In the genomic region with DNA sequence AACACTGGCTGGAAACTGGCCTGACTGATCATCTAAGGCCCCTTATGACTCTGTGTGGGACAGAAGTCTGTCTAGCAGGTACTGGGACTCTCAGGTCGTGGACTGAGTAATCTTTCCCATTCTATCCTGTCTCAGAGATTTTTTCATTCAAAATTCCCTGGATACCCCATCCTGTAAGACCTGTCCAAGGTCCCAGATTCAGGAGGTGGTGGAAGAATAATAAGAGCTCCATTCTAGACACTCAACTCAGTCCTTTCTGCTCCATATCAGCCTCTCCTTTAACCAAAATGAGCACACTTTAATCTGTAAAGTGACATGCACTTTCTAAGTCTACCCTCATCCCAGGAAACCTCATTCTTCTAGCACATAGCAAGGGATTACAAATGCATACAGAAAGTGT, we compare ENCODE assay signal across 25 cellular contexts.
A peak's percentile ranks its signal among the peaks of the same experiment; 100 is the strongest.
DNase-seq lines count a peak whose midpoint lies in the region; ATAC-seq, FAIRE-seq and TF ChIP-seq lines count a peak whose summit lies in the region.
"Had no signal": no experiment of that assay in that cellular context is flagged by ENCODE, and none has a peak within 500 bp of the region (broad histone marks: within the 10 kb centered on the region; RNA-seq: fewer than 3 reads in every experiment).

No MANE protein-coding gene starts in this region.

- H3K79me2 ChIP-seq in PC-9 (ENCODE audit: low read depth): peaks cover 16% of the 10 kb centered on the region; the same call in 1 of the 2 replicates

- no peak overlapping the region for H2AFZ ChIP-seq in PC-9
- no peak overlapping the region for H2AFZ ChIP-seq in mesenchymal stem cell (ENCODE audit: low read depth, low read length)

- no peak overlapping the region for H2BK120ac ChIP-seq in mesenchymal stem cell (ENCODE audit: low read depth, low read length)

- peaks cover 6% of the 10 kb centered on the region for H3K4me1 Mint-ChIP-seq in activated T-cell treated with anti-CD3 and anti-CD28 coated beads, Interleukin-2, amount 50 U/mL, for 72 hours (ENCODE audit: low read depth)
- H3K4me1 Mint-ChIP-seq in activated T-cell treated with anti-CD3 and anti-CD28 coated beads, Interleukin-2, amount 50 U/mL, for 4 hours (ENCODE audit: low read depth): peaks cover 30% of the 10 kb centered on the region
- H3K4me1 Mint-ChIP-seq in central memory CD8-positive, alpha-beta T cell: peaks cover 55% of the 10 kb centered on the region

- H3K27ac ChIP-seq in A549 (no peak overlapping the region), PC-9 (peak overlapping the region; percentile 38), mesenchymal stem cell (ENCODE audit: low read length, poor library complexity, severe bottlenecking) (no peak overlapping the region), sigmoid colon (no peak overlapping the region)
- H3K27ac ChIP-seq: 22Rv1; BLaER1 treated with 17β-estradiol and CSF1 and Interleukin-3, amounts not matched to agents 10 nM and 100 nM had no signal

- no peak for FAIRE-seq in A549 (lab: Jason Lieb, UNC)
- FAIRE-seq: A204.1, GM12891, GM18507, H54 had no signal

- peaks cover 8 to 9% of the 10 kb centered on the region in 2 donors for H3K36me3 Mint-ChIP-seq in activated T-cell treated with anti-CD3 and anti-CD28 coated beads, Interleukin-2, amount 50 U/mL, for 72 hours (ENCODE audit: insufficient read depth in 2 of 2)
- peaks cover 5% of the 10 kb centered on the region for H3K36me3 Mint-ChIP-seq in activated T-cell treated with anti-CD3 and anti-CD28 coated beads, Interleukin-2, amount 50 U/mL, for 4 hours (ENCODE audit: insufficient read depth)
- H3K36me3 Mint-ChIP-seq in central memory CD8-positive, alpha-beta T cell (ENCODE audit: insufficient read depth): peaks cover 10% of the 10 kb centered on the region

- no peak for TF ChIP-seq RAD21 in A549 (conservative IDR thresholded peaks at IDR 0.05 in 1 of 2, IDR thresholded peaks at IDR 0.05 in 1 of 2)

- H3K4ac ChIP-seq in mesenchymal stem cell (ENCODE audit: low read depth in 1 of 2, low read length in 2 of 2): no peak overlapping the region

- H2BK12ac ChIP-seq in mesenchymal stem cell (ENCODE audit: low read length in 2 of 2): no peak overlapping the region

- H2BK15ac ChIP-seq in mesenchymal stem cell (ENCODE audit: low read depth, poor library complexity, severe bottlenecking): no peak overlapping the region

- no TSS peak for BruUV-seq in PC-9 (replicated peaks; lab: Mats Ljungman, UMichigan)

- peaks cover 34% of the 10 kb centered on the region for H3F3A ChIP-seq in PC-9 (ENCODE audit: insufficient read depth, low read depth)

- H3K14ac ChIP-seq in mesenchymal stem cell (ENCODE audit: low read length in 2 of 2): no peak overlapping the region

- ATAC-seq in activated T-cell treated with anti-CD3 and anti-CD28 coated beads, Interleukin-2, amount 50 U/mL, for 72 hours (replicated peaks in 1 of 2): no peak
- no peak for ATAC-seq in activated T-cell treated with anti-CD3 and anti-CD28 coated beads, Interleukin-2, amount 50 U/mL, for 4 hours
- no peak for ATAC-seq in A549
- no peak for ATAC-seq in central memory CD8-positive, alpha-beta T cell (replicated peaks; ENCODE audit: extremely low read depth, poor library complexity, severe bottlenecking)

- no peak overlapping the region for H3K9ac ChIP-seq in mesenchymal stem cell (ENCODE audit: low read length)
- H3K9ac ChIP-seq: BLaER1 treated with 17β-estradiol and CSF1 and Interleukin-3, amounts not matched to agents 10 nM and 100 nM had no signal

- intact Hi-C loops in PC-9 (cut with micrococcal nuclease; ENCODE audit: unreplicated experiment) (no loop called here), sigmoid colon (cut with DNase I) (no loop called here)

- no peaks in the 10 kb centered on the region for H3K9me3 Mint-ChIP-seq in activated T-cell treated with anti-CD3 and anti-CD28 coated beads, Interleukin-2, amount 50 U/mL, for 72 hours
- H3K9me3 Mint-ChIP-seq in activated T-cell treated with anti-CD3 and anti-CD28 coated beads, Interleukin-2, amount 50 U/mL, for 4 hours: no peaks in the 10 kb centered on the region
- no peaks in the 10 kb centered on the region for H3K9me3 Mint-ChIP-seq in central memory CD8-positive, alpha-beta T cell
- H3K9me3 Mint-ChIP-seq: CD14-positive monocyte; CD4-positive, alpha-beta memory T cell had no signal

- CTCF ChIA-PET in A549 (lab: Yijun Ruan, JAX) (interaction anchor here (1.2 kb wide), 1 partner anchor 17 kb away, joined by 4 read pairs; no protein-coding TSS in a partner anchor), PC-9 (lab: Charles Lee) (no interaction called here)

- H3K4me3 Mint-ChIP-seq in activated T-cell treated with anti-CD3 and anti-CD28 coated beads, Interleukin-2, amount 50 U/mL, for 72 hours: no peak overlapping the region
- H3K4me3 Mint-ChIP-seq in activated T-cell treated with anti-CD3 and anti-CD28 coated beads, Interleukin-2, amount 50 U/mL, for 4 hours: no peak overlapping the region
- no peak overlapping the region for H3K4me3 Mint-ChIP-seq in central memory CD8-positive, alpha-beta T cell
- H3K4me3 Mint-ChIP-seq: CD14-positive monocyte had no signal

- H3K4me2 ChIP-seq in A549: 0 out of 3 replicates have a peak overlapping the region, but pooled peaks have one; percentile 37
- peak overlapping the region; percentile 32; the same call in 1 of the 2 replicates for H3K4me2 ChIP-seq in PC-9
- no peak overlapping the region for H3K4me2 ChIP-seq in mesenchymal stem cell (ENCODE audit: low read length, poor library complexity, severe bottlenecking)
- H3K4me2 ChIP-seq: BLaER1 treated with 17β-estradiol and CSF1 and Interleukin-3, amounts not matched to agents 10 nM and 100 nM had no signal

- H3K4me1 ChIP-seq in A549 (peaks cover 15% of the 10 kb centered on the region), PC-9 (replicated peaks; ENCODE audit: insufficient read depth) (peaks cover 64% of the 10 kb centered on the region), mesenchymal stem cell (ENCODE audit: control insufficient read depth, insufficient read depth, low read depth, low read length) (peaks cover 9% of the 10 kb centered on the region), sigmoid colon (peaks cover 0 to 8% (median 0%) of the 10 kb centered on the region in 4 donors)
- H3K4me1 ChIP-seq: BE2C, HAP-1 had no signal

- TF ChIP-seq EP300 in A549 (IDR thresholded peaks at IDR 0.05) (no peak), sigmoid colon (IDR thresholded peaks at IDR 0.05) (no peak)

- POLR2A ChIA-PET in A549 (lab: Yijun Ruan, JAX) (no interaction called here), PC-9 (lab: Charles Lee; ENCODE audit: unreplicated experiment) (interaction anchor here (0.5 kb wide), 1 partner anchor 30 kb away, joined by 3 read pairs; no protein-coding TSS in a partner anchor)

- H3K18ac ChIP-seq in mesenchymal stem cell (ENCODE audit: low read depth in 1 of 2, low read length in 2 of 2): no peak overlapping the region

- no peaks in the 10 kb centered on the region for H3K36me3 ChIP-seq in PC-9 (ENCODE audit: low read depth)
- peaks cover 3 to 39% of the 10 kb centered on the region in 2 experiments for H3K36me3 ChIP-seq in mesenchymal stem cell (ENCODE audit: control insufficient read depth in 1 of 2, insufficient read depth in 2 of 2, low read depth in 1 of 2, low read length in 2 of 2)
- H3K36me3 ChIP-seq in sigmoid colon: peaks cover 0 to 11% (median 0%) of the 10 kb centered on the region in 4 donors
- H3K36me3 ChIP-seq: BE2C, HAP-1 had no signal

- H3K23ac ChIP-seq in mesenchymal stem cell (ENCODE audit: low read length in 2 of 2): no peak overlapping the region

- no peaks in the 10 kb centered on the region for H3K27me3 Mint-ChIP-seq in activated T-cell treated with anti-CD3 and anti-CD28 coated beads, Interleukin-2, amount 50 U/mL, for 72 hours (ENCODE audit: low read depth)
- no peaks in the 10 kb centered on the region for H3K27me3 Mint-ChIP-seq in activated T-cell treated with anti-CD3 and anti-CD28 coated beads, Interleukin-2, amount 50 U/mL, for 4 hours (ENCODE audit: low read depth)
- H3K27me3 Mint-ChIP-seq in central memory CD8-positive, alpha-beta T cell: no peaks in the 10 kb centered on the region
- H3K27me3 Mint-ChIP-seq: CD4-positive, alpha-beta memory T cell had no signal

- WGBS in A549 (ENCODE audit: missing lambda C conversion rate): 70% methylated on average over 1 of the region's 1 CpG
- WGBS in mesenchymal stem cell: no CpG with 5 or more reads among the region's 1 CpG
- 82 to 87% methylated on average over 1 of the region's 1 CpG for WGBS in sigmoid colon, 2 donors

- TF ChIP-seq POLR2A in A549 (IDR thresholded peaks at IDR 0.05; ENCODE audit: low read length) (no peak), sigmoid colon (IDR thresholded peaks at IDR 0.05) (no peak)

- no peak overlapping the region for H2BK5ac ChIP-seq in mesenchymal stem cell (ENCODE audit: low read depth, low read length, poor library complexity, severe bottlenecking)

- no peak overlapping the region for H4K8ac ChIP-seq in mesenchymal stem cell (ENCODE audit: low read length)

- H4K91ac ChIP-seq in mesenchymal stem cell (ENCODE audit: low read length): no peak overlapping the region

- H4K20me1 ChIP-seq in PC-9 (ENCODE audit: insufficient read depth): no peaks in the 10 kb centered on the region

- TF ChIP-seq CTCF in A549 (IDR thresholded peaks at IDR 0.05): no peak
- no peak for TF ChIP-seq CTCF in PC-9 (conservative IDR thresholded peaks at IDR 0.05)
- no peak for TF ChIP-seq CTCF in sigmoid colon (IDR thresholded peaks at IDR 0.05)

- H3K9me3 ChIP-seq in A549 (no peaks in the 10 kb centered on the region), PC-9 (ENCODE audit: insufficient read depth, low read depth) (no peaks in the 10 kb centered on the region), mesenchymal stem cell (ENCODE audit: control insufficient read depth, low read length) (no peaks in the 10 kb centered on the region), sigmoid colon (no peaks in the 10 kb centered on the region)
- H3K9me3 ChIP-seq: BE2C; BLaER1 treated with 17β-estradiol and CSF1 and Interleukin-3, amounts not matched to agents 10 nM and 100 nM; HAP-1 had no signal

- no peak overlapping the region for H3K4me3 ChIP-seq in A549
- no peak overlapping the region for H3K4me3 ChIP-seq in PC-9
- no peak overlapping the region for H3K4me3 ChIP-seq in mesenchymal stem cell (ENCODE audit: insufficient read depth in 1 of 2, low read depth in 1 of 2, low read length in 2 of 2)
- no peak overlapping the region for H3K4me3 ChIP-seq in sigmoid colon
- H3K4me3 ChIP-seq: BLaER1 treated with 17β-estradiol and CSF1 and Interleukin-3, amounts not matched to agents 10 nM and 100 nM; HAP-1 had no signal

- no peaks in the 10 kb centered on the region for H3K27me3 ChIP-seq in PC-9 (ENCODE audit: insufficient read depth, low read depth)
- no peaks in the 10 kb centered on the region for H3K27me3 ChIP-seq in mesenchymal stem cell (ENCODE audit: control insufficient read depth in 1 of 2, insufficient read depth in 1 of 2, low read length in 2 of 2)
- H3K27me3 ChIP-seq in sigmoid colon: no peaks in the 10 kb centered on the region
- H3K27me3 ChIP-seq: BE2C; BLaER1 treated with 17β-estradiol and CSF1 and Interleukin-3, amounts not matched to agents 10 nM and 100 nM had no signal

- H3K79me1 ChIP-seq in mesenchymal stem cell (replicated peaks; ENCODE audit: low read length, poor library complexity, severe bottlenecking): peaks cover 30% of the 10 kb centered on the region

- DNase-seq in activated T-cell treated with anti-CD3 and anti-CD28 coated beads, Interleukin-2, amount 50 U/mL, for 72 hours: no peak
- DNase-seq in activated T-cell treated with anti-CD3 and anti-CD28 coated beads, Interleukin-2, amount 50 U/mL, for 4 hours: no peak
- DNase-seq in A549 (ENCODE audit: low read depth in 1 of 2, low spot score in 1 of 2) (no peak), PC-9 (no peak), mesenchymal stem cell (no peak), CD1c-positive myeloid dendritic cell (ENCODE audit: extremely low spot score) (no peak), sigmoid colon (no peak)
- DNase-seq in central memory CD8-positive, alpha-beta T cell (ENCODE audit: low spot score in 2 of 2): no peak
- DNase-seq: ACHN; AML-193; BE2C; CD4-positive, alpha-beta memory T cell; COR-L47; DMS53; DMS79 treated with DMSO at 0.1 percent for 48 hours; GF-D8; GOT3 had no signal

- peak overlapping the region; percentile 43 for H3K27ac Mint-ChIP-seq in activated T-cell treated with anti-CD3 and anti-CD28 coated beads, Interleukin-2, amount 50 U/mL, for 72 hours
- H3K27ac Mint-ChIP-seq in central memory CD8-positive, alpha-beta T cell (ENCODE audit: low read depth): peak overlapping the region; percentile 65

- H3K9me2 ChIP-seq in PC-9 (ENCODE audit: insufficient read depth): no peaks in the 10 kb centered on the region

- H2AK5ac ChIP-seq in mesenchymal stem cell (ENCODE audit: low read length, severe bottlenecking): no peak overlapping the region
